18 cellular contexts compared by ENCODE assay signal in the genomic region with DNA sequence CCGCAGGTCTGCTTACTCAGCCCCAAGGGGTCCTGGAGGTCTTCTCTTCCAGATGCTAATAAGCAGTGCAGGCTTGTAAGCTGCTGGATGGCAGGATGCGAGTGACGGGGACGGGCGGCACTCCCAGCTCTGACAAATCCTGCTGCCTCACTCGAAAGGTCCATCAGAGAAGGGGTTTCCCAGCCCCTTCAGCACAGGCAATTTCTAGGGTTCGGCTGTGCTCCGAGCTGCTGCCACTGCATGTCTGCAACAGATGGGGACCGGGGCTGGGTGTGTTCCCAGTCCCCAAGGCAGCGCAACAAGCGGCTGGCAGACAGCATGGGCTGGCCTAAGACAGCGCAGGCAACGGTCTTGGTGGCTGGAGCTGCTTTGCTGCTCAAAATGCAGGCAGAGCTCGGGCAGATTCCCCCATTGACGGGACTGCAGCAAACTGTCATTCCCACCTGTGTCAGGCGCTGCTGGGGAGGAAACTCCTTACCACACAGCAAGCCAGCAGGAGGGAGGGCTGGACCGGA.
DNase-seq lines count a peak whose midpoint lies in the region; ATAC-seq, FAIRE-seq and TF ChIP-seq lines count a peak whose summit lies in the region.
"Had no signal": no experiment of that assay in that cellular context is flagged by ENCODE, and none has a peak within 500 bp of the region (broad histone marks: within the 10 kb centered on the region; RNA-seq: fewer than 3 reads in every experiment).

No MANE protein-coding gene starts in this region.

- H3K79me1 ChIP-seq in H9 (ENCODE audit: insufficient read depth, low read depth, low read length, poor library complexity, severe bottlenecking) (no peaks in the 10 kb centered on the region), H1 (ENCODE audit: low read depth, low read length) (no peaks in the 10 kb centered on the region), neuronal stem cell (ENCODE audit: low read depth, low read length) (no peaks in the 10 kb centered on the region)

- H2AK5ac ChIP-seq in H9 (ENCODE audit: insufficient read length, low read length) (no peak overlapping the region), H1 (ENCODE audit: low read depth, low read length) (no peak overlapping the region), neuronal stem cell (ENCODE audit: low read depth, low read length) (no peak overlapping the region)

- H3K27me3 Mint-ChIP-seq in H9 (ENCODE audit: low read depth), result peaks cover 48% of the 10 kb centered on the region
- H3K27me3 Mint-ChIP-seq: naive thymus-derived CD8-positive, alpha-beta T cell; stimulated activated naive CD8-positive, alpha-beta T cell treated with anti-CD3 and anti-CD28 coated beads, Interleukin-15, Interleukin-2, amounts not matched to agents 100 ng/mL and 50 ng/mL, for 24 hours had no signal

- no peak for TF ChIP-seq RAD21 in H1 (IDR thresholded peaks at IDR 0.05 in 1 of 2, conservative IDR thresholded peaks at IDR 0.05 in 1 of 2; ENCODE audit: low read depth in 2 of 2, low read length in 2 of 2)

- H4K5ac ChIP-seq in H9 (ENCODE audit: insufficient read length, low read depth, low read length) (no peak overlapping the region), H1 (ENCODE audit: insufficient read length, low read depth, low read length) (no peak overlapping the region)

- no peaks in the 10 kb centered on the region for H3K9me3 ChIP-seq in H9 (ENCODE audit: control insufficient read depth, low read depth, low read length)
- no peaks in the 10 kb centered on the region for H3K9me3 ChIP-seq in H1 (ENCODE audit: insufficient read depth in 2 of 2, low read depth in 1 of 2, low read length in 1 of 2)
- no peaks in the 10 kb centered on the region for H3K9me3 ChIP-seq in neuronal stem cell (replicated peaks in 1 of 2; ENCODE audit: control insufficient read depth in 2 of 2, insufficient read depth in 1 of 2, low read depth in 1 of 2, low read length in 2 of 2)
- H3K9me3 ChIP-seq: breast epithelium had no signal

- H2BK5ac ChIP-seq in H9 (ENCODE audit: insufficient read length, low read length) (no peak overlapping the region), H1 (ENCODE audit: low read depth, low read length) (0 out of 2 replicates have a peak overlapping the region, but pooled peaks have one; percentile 44), neuronal stem cell (ENCODE audit: low read length) (no peak overlapping the region)

- H3K14ac ChIP-seq in H9 (ENCODE audit: insufficient read depth, low read length) (no peak overlapping the region), H1 (ENCODE audit: insufficient read length) (no peak overlapping the region), neuronal stem cell (ENCODE audit: low read length) (no peak overlapping the region)

- WGBS in H9 (ENCODE audit: extremely low coverage, insufficient read length, low lambda C conversion rate), result no CpG with 5 or more reads among the region's 17 CpGs
- WGBS in H1 (ENCODE audit: extremely low coverage in 1 of 2, insufficient coverage in 1 of 2, insufficient read length in 1 of 2, insufficient replicate concordance in 2 of 2, low coverage in 1 of 2, low lambda C conversion rate in 2 of 2, missing lambda C conversion rate in 1 of 2), 2 experiments, result 18% methylated on average over 17 of the region's 17 CpGs; no CpG with 5 or more reads in 1 of the 2 experiments
- no CpG with 5 or more reads among the region's 17 CpGs for WGBS in neuronal stem cell (ENCODE audit: extremely low coverage in 2 of 2, insufficient read length in 2 of 2, insufficient replicate concordance in 1 of 2), 2 donors

- H3K27ac ChIP-seq in H9 (ENCODE audit: insufficient read length, low read depth, low read length) (no peak overlapping the region), H1 (ENCODE audit: low read depth, low read length) (no peak overlapping the region), neuronal stem cell (replicated peaks; ENCODE audit: low read length) (no peak overlapping the region)
- H3K27ac ChIP-seq: breast epithelium, RWPE1 had no signal

- H3K4ac ChIP-seq in H9 (ENCODE audit: low read depth, low read length) (no peak overlapping the region), H1 (replicated peaks; ENCODE audit: insufficient read length, low read depth, low read length) (no peak overlapping the region), neuronal stem cell (ENCODE audit: low read length) (no peak overlapping the region)

- DNase-seq in H9 (peak; percentile 45), NCI-H524 (lab: John Stamatoyannopoulos, UW) (peak; percentile 11 to 72), H1 (ENCODE audit: low read depth in 1 of 2, low spot score in 2 of 2) (peak in 1 of 2 experiments; percentile 71), neuronal stem cell (ENCODE audit: low spot score) (peak; percentile 21), Kasumi-1 (lab: John Stamatoyannopoulos, UW) (no peak)
- no peak for DNase-seq in activated naive CD4-positive, alpha-beta T cell treated with Interleukin-2 at 50 U/mL for 16 hours
- DNase-seq: activated CD8-positive, alpha-beta memory T cell treated with anti-CD3 and anti-CD28 coated beads for 24 hours; activated effector memory CD4-positive, alpha-beta T cell treated with anti-CD3 and anti-CD28 coated beads, Interleukin-2, amount 50 U/mL, for 16 hours; naive thymus-derived CD8-positive, alpha-beta T cell; NCI-H1092; NCI-H526 treated with DMSO at 0.1 percent for 48 hours had no signal

- FAIRE-seq in H1 (lab: Jason Lieb, UNC), result no peak
- FAIRE-seq: endothelial cell of umbilical vein, GM12878 had no signal

- H3K9ac ChIP-seq in H9 (ENCODE audit: extremely low read depth, insufficient read length, low read length) (no peak overlapping the region), H1 (replicated peaks in 1 of 4; ENCODE audit: extremely low read depth in 1 of 4, low read depth in 3 of 4, low read length in 3 of 4) (peak overlapping the region in 1 of 4 experiments; percentile 33; a peak in 2 of 7 replicates), neuronal stem cell (ENCODE audit: low read depth, low read length, poor library complexity) (no peak overlapping the region)

- no peak overlapping the region for H2BK20ac ChIP-seq in H9 (ENCODE audit: low read depth, low read length, poor library complexity, severe bottlenecking)
- H2BK20ac ChIP-seq in H1 (ENCODE audit: low read length), result no peak overlapping the region

- no peak overlapping the region for H3T11ph ChIP-seq in H9 (ENCODE audit: low read length)

- H3K27me3 ChIP-seq in H9 (ENCODE audit: insufficient read depth, low read length) (no peaks in the 10 kb centered on the region; the same call in 1 of the 2 replicates), H1 (replicated peaks in 1 of 4; ENCODE audit: control insufficient read depth in 3 of 4, extremely low read depth in 1 of 4, insufficient read depth in 3 of 4, low read length in 3 of 4) (peaks cover 0 to 23% (median 0%) of the 10 kb centered on the region in 4 experiments; a peak in 3 of 7 replicates), neuronal stem cell (ENCODE audit: control insufficient read depth in 3 of 3, insufficient read depth in 3 of 3, low read depth in 1 of 3, low read length in 3 of 3) (peaks cover 0 to 92% (median 0%) of the 10 kb centered on the region in 3 experiments)
- H3K27me3 ChIP-seq: breast epithelium had no signal

- TF ChIP-seq POLR2A in H1 (IDR thresholded peaks at IDR 0.05; ENCODE audit: control extremely low read depth in 1 of 2, low read depth in 2 of 2, low read length in 2 of 2), result no peak

- peak overlapping the region in 2 of 4 experiments; percentile 14 to 48; a peak in 3 of 8 replicates for H3K4me3 ChIP-seq in H1 (ENCODE audit: extremely low read depth in 1 of 4, insufficient read depth in 2 of 4, low read depth in 3 of 4, low read length in 4 of 4)
- peak overlapping the region in 1 of 2 donors; percentile 33 for H3K4me3 ChIP-seq in neuronal stem cell (ENCODE audit: low read length in 2 of 2)
- H3K4me3 ChIP-seq: breast epithelium, GM12878 had no signal

- no peaks in the 10 kb centered on the region for H3K36me3 ChIP-seq in H1 (ENCODE audit: control insufficient read depth in 2 of 4, insufficient read depth in 4 of 4, low read length in 3 of 4)
- H3K36me3 ChIP-seq in neuronal stem cell (replicated peaks in 1 of 2; ENCODE audit: control insufficient read depth in 2 of 2, insufficient read depth in 2 of 2, low read length in 2 of 2), result no peaks in the 10 kb centered on the region
- H3K36me3 ChIP-seq: breast epithelium had no signal

- no peak overlapping the region for H3K18ac ChIP-seq in H9 (ENCODE audit: insufficient read length, low read depth, low read length)
- H3K18ac ChIP-seq in H1 (ENCODE audit: extremely low read depth, low read length), result no peak overlapping the region; the same call in 1 of the 2 replicates
- peak overlapping the region; percentile 40 for H3K18ac ChIP-seq in neuronal stem cell (ENCODE audit: low read length)

- ATAC-seq in GM21529 (IDR thresholded peaks at IDR 0.05; ENCODE audit: unreplicated experiment), result no peak
- ATAC-seq: GM12878; naive thymus-derived CD8-positive, alpha-beta T cell had no signal

- H4K91ac ChIP-seq in H9 (ENCODE audit: insufficient read length, low read depth, low read length), result no peak overlapping the region
- H4K91ac ChIP-seq in H1 (replicated peaks; ENCODE audit: insufficient read length, low read length), result peak overlapping the region; percentile 26
- H4K91ac ChIP-seq in neuronal stem cell (ENCODE audit: low read depth, low read length, poor library complexity), result no peak overlapping the region

- H3K23ac ChIP-seq in H9 (ENCODE audit: insufficient read length, low read depth, low read length), result no peak overlapping the region
- H3K23ac ChIP-seq in H1 (ENCODE audit: insufficient read length), result no peak overlapping the region
- no peak overlapping the region for H3K23ac ChIP-seq in neuronal stem cell (ENCODE audit: low read depth, low read length, poor library complexity)

- H3K27ac Mint-ChIP-seq in H9, result no peak overlapping the region

- H4K8ac ChIP-seq in H9 (replicated peaks; ENCODE audit: insufficient read length, low read depth, low read length), result no peak overlapping the region
- no peak overlapping the region; the same call in 1 of the 2 replicates for H4K8ac ChIP-seq in H1 (ENCODE audit: extremely low read depth, insufficient read depth, low read length)
- H4K8ac ChIP-seq in neuronal stem cell (ENCODE audit: low read depth, low read length), result no peak overlapping the region

- no peaks in the 10 kb centered on the region for H3K36me3 Mint-ChIP-seq in H9 (ENCODE audit: insufficient read depth in 1 of 3, low read depth in 3 of 3)

- peak overlapping the region; percentile 34 to 68; a peak in 4 of 5 replicates for H3K4me3 Mint-ChIP-seq in H9
- H3K4me3 Mint-ChIP-seq: CD14-positive monocyte; naive thymus-derived CD8-positive, alpha-beta T cell; stimulated activated naive CD8-positive, alpha-beta T cell treated with anti-CD3 and anti-CD28 coated beads, Interleukin-15, Interleukin-2, amounts not matched to agents 100 ng/mL and 50 ng/mL, for 24 hours had no signal

- H2BK12ac ChIP-seq in H9 (ENCODE audit: insufficient read length, low read depth, low read length) (no peak overlapping the region), H1 (ENCODE audit: low read depth, low read length) (peak overlapping the region; percentile 71; the same call in 1 of the 2 replicates), neuronal stem cell (ENCODE audit: low read length) (no peak overlapping the region)

- no peak overlapping the region for H2BK120ac ChIP-seq in H9 (ENCODE audit: low read depth, low read length, poor library complexity, severe bottlenecking)
- no peak overlapping the region for H2BK120ac ChIP-seq in H1 (replicated peaks; ENCODE audit: low read depth, low read length)
- no peak overlapping the region for H2BK120ac ChIP-seq in neuronal stem cell (ENCODE audit: low read depth, low read length)

- POLR2A ChIA-PET in H1 (lab: Charles Lee; ENCODE audit: partially characterized antibody), result no interaction called here

- H4K20me1 ChIP-seq in H9 (ENCODE audit: control insufficient read depth, insufficient read depth, insufficient read length) (no peaks in the 10 kb centered on the region), H1 (replicated peaks in 1 of 2; ENCODE audit: control insufficient read depth in 1 of 2, insufficient read depth in 2 of 2, low read length in 2 of 2) (no peaks in the 10 kb centered on the region)

- peaks cover 4% of the 10 kb centered on the region for H3K23me2 ChIP-seq in H9 (ENCODE audit: insufficient read length, low read depth, low read length, poor library complexity, severe bottlenecking)
- peaks cover 2% of the 10 kb centered on the region; the same call in 1 of the 2 replicates for H3K23me2 ChIP-seq in H1 (ENCODE audit: low read depth, low read length)

- H3K79me2 ChIP-seq in H9 (ENCODE audit: insufficient read depth, low read length) (no peaks in the 10 kb centered on the region), H1 (ENCODE audit: control insufficient read depth in 1 of 2, insufficient read depth in 2 of 2, low read length in 2 of 2) (no peaks in the 10 kb centered on the region)

- H2AFZ ChIP-seq in H9 (ENCODE audit: low read length) (no peak overlapping the region), H1 (ENCODE audit: low read length) (no peak overlapping the region), neuronal stem cell (ENCODE audit: low read length) (peak overlapping the region; percentile 45)

- H3K4me1 Mint-ChIP-seq in H9, result peaks cover 32 to 48% of the 10 kb centered on the region in 2 experiments

- H3K4me2 ChIP-seq in H9 (ENCODE audit: insufficient read depth, insufficient read length, low read length), result peak overlapping the region; percentile 32
- H3K4me2 ChIP-seq in H1 (ENCODE audit: insufficient read depth in 1 of 2, low read depth in 2 of 2, low read length in 2 of 2), result peak overlapping the region; percentile 71 to 75
- peak overlapping the region; percentile 56 for H3K4me2 ChIP-seq in neuronal stem cell (ENCODE audit: insufficient read depth, low read length, poor library complexity, severe bottlenecking)

- no peaks in the 10 kb centered on the region for H3K9me3 Mint-ChIP-seq in H9
- H3K9me3 Mint-ChIP-seq: CD14-positive monocyte; naive thymus-derived CD8-positive, alpha-beta T cell; stimulated activated naive CD8-positive, alpha-beta T cell treated with anti-CD3 and anti-CD28 coated beads, Interleukin-15, Interleukin-2, amounts not matched to agents 100 ng/mL and 50 ng/mL, for 24 hours had no signal

- CTCF ChIA-PET in H1 (lab: Charles Lee; ENCODE audit: partially characterized antibody), result interaction anchor here (0.6 to 1.7 kb wide), 15 partner anchors 9 to 230 kb away, joined by 3 to 9 read pairs (median 4); no protein-coding TSS in a partner anchor

- no peak for TF ChIP-seq EP300 in H1 (IDR thresholded peaks at IDR 0.05; ENCODE audit: borderline replicate concordance in 1 of 2, low read depth in 2 of 2, low read length in 2 of 2)

- H3K56ac ChIP-seq in H9 (ENCODE audit: insufficient read length, low read depth, low read length) (no peak overlapping the region), H1 (replicated peaks; ENCODE audit: insufficient read length, low read depth, low read length) (no peak overlapping the region)

- TF ChIP-seq CTCF in H9 (conservative IDR thresholded peaks at IDR 0.05) (no peak), H1 (IDR thresholded peaks at IDR 0.05; ENCODE audit: control extremely low read depth in 1 of 3, insufficient read depth in 1 of 3, low read depth in 1 of 3, low read length in 3 of 3) (no peak)

- no peak overlapping the region for H2BK15ac ChIP-seq in H9 (ENCODE audit: low read depth, low read length)
- no peak overlapping the region for H2BK15ac ChIP-seq in H1 (ENCODE audit: low read length)
- no peak overlapping the region for H2BK15ac ChIP-seq in neuronal stem cell (ENCODE audit: low read length)

- H3K4me1 ChIP-seq in H9 (ENCODE audit: insufficient read depth, low read length) (peaks cover 5% of the 10 kb centered on the region), H1 (replicated peaks in 1 of 4; ENCODE audit: control insufficient read depth in 3 of 4, insufficient read depth in 4 of 4, low read length in 3 of 4) (peaks cover 17 to 30% (median 19%) of the 10 kb centered on the region in 4 experiments), neuronal stem cell (ENCODE audit: control insufficient read depth in 2 of 2, insufficient read depth in 1 of 2, low read depth in 1 of 2, low read length in 2 of 2) (peaks cover 12 to 16% of the 10 kb centered on the region in 2 donors)
- H3K4me1 ChIP-seq: breast epithelium had no signal

Comparison
In these comparisons a context has a peak if more than half of its experiments do, and no peak if none do; other contexts are left out.
1. DNase-seq: peak in H9 (single experiment), NCI-H524 (2 of 2) and neuronal stem cell (single experiment); none in Kasumi-1 (0 of 2) and activated naive CD4-positive, alpha-beta T cell treated with Interleukin-2 at 50 U/mL for 16 hours (single experiment).
2. Peak in every context shown above with its lines, with median percentiles within 50 percentile points of each other: H3K4me2 ChIP-seq.